In the genomic region with DNA sequence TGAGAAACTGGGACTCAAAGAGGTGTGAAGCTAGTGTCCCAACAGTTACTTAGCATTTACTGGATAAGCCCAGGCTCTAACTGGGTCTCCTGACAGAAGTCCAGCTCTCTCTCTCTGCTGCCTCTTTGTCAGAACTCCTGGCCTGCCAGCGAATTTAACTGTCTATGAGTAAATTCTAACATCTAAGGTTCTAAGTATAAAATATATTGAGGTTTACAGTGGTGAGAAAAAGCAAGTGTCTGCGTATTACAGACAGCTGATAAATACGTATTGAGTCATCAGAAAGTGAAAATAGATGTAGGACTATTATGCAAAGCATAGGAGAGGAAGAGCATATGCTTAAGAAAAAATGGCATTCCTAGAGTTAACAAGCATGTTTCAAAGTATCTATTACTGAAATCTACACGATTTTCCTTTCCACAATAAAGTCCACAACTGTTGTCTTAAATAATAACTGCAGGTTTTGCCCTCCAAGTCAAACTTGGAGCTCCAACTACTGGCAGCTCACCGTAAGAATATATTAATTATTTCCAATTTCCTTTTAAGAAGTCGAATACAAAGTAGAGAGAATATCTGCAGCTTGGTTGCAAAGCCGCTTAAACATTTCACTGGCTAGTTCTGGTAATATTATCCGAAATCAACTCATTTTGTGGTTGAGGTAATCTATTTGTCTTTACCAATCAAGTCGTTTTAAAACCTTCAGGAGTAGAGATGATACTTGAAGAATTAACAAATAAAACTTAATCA, we compare ENCODE assay signal across 8 cellular contexts. TPM values are rescaled to one million over a fixed set of nuclear protein-coding genes. Genes with fewer than 3 reads are reported as not detected.
DNase-seq lines count a peak whose midpoint lies in the region; ATAC-seq lines count a peak whose summit lies in the region.

No MANE protein-coding gene starts in this region.

- H3K9me3 Mint-ChIP-seq in activated CD8-positive, alpha-beta T cell treated with anti-CD3 and anti-CD28 coated beads, Interleukin-2, amount 10 ng/mL, durations not matched to agents 7 days and 5 days (ENCODE audit: insufficient read depth), result no peaks in the 10 kb centered on the region
- H3K9me3 Mint-ChIP-seq in immature natural killer cell, result peaks cover 0 to 2% (median 0%) of the 10 kb centered on the region in 6 donors

- H3K4me3 Mint-ChIP-seq in activated CD8-positive, alpha-beta T cell treated with anti-CD3 and anti-CD28 coated beads, Interleukin-2, amount 10 ng/mL, durations not matched to agents 7 days and 5 days, result peak overlapping the region; percentile 87
- peak overlapping the region; percentile 96 to 99 (median 98) for H3K4me3 Mint-ChIP-seq in immature natural killer cell

- POLR2A ChIA-PET in activated CD8-positive, alpha-beta T cell treated with anti-CD3 and anti-CD28 coated beads, Interleukin-2, amount 10 ng/mL, durations not matched to agents 7 days and 5 days (lab: Charles Lee), result interaction anchor here (0.6 to 3.5 kb wide), 3 partner anchors 214 to 252 kb away, joined by 3 to 21 read pairs (median 4); a partner anchor contains a TSS

- H3K27ac Mint-ChIP-seq in activated CD8-positive, alpha-beta T cell treated with anti-CD3 and anti-CD28 coated beads, Interleukin-2, amount 10 ng/mL, durations not matched to agents 7 days and 5 days, result no peak overlapping the region
- H3K27ac Mint-ChIP-seq in immature natural killer cell, result peak overlapping the region; percentile 89 to 98 (median 96)

- H3K27me3 Mint-ChIP-seq in activated CD8-positive, alpha-beta T cell treated with anti-CD3 and anti-CD28 coated beads, Interleukin-2, amount 10 ng/mL, durations not matched to agents 7 days and 5 days (ENCODE audit: low read depth), result peaks cover 12% of the 10 kb centered on the region
- peaks cover 17 to 27% (median 25%) of the 10 kb centered on the region in 3 donors for H3K27me3 Mint-ChIP-seq in immature natural killer cell (ENCODE audit: low read depth in 3 of 3)

- no peaks in the 10 kb centered on the region for H3K36me3 Mint-ChIP-seq in activated CD8-positive, alpha-beta T cell treated with anti-CD3 and anti-CD28 coated beads, Interleukin-2, amount 10 ng/mL, durations not matched to agents 7 days and 5 days (ENCODE audit: low read depth)
- peaks cover 0 to 11% (median 6%) of the 10 kb centered on the region in 3 donors for H3K36me3 Mint-ChIP-seq in immature natural killer cell

- DNase-seq in DMS 273 (lab: John Stamatoyannopoulos, UW; ENCODE audit: unreplicated experiment) (peak; percentile 24), DMS 273 treated with DMSO at 0.1 percent for 48 hours (lab: John Stamatoyannopoulos, UW) (no peak), immature natural killer cell (peak; percentile 42 to 59 (median 43)), stromal cell of bone marrow (ENCODE audit: low read depth) (peak; percentile 21), DMS79 treated with DMSO at 0.1 percent for 48 hours (lab: John Stamatoyannopoulos, UW) (no peak)
- DNase-seq in activated CD8-positive, alpha-beta T cell treated with anti-CD3 and anti-CD28 coated beads, Interleukin-2, amount 10 ng/mL, durations not matched to agents 7 days and 5 days, result no peak

- CTCF ChIA-PET in activated CD8-positive, alpha-beta T cell treated with anti-CD3 and anti-CD28 coated beads, Interleukin-2, amount 10 ng/mL, durations not matched to agents 7 days and 5 days (lab: Charles Lee), result interaction anchor here (0.6 to 6.6 kb wide), 22 partner anchors 8 to 333 kb away, joined by 3 to 80 read pairs (median 4); a partner anchor contains a TSS

- ATAC-seq in GM21360 (IDR thresholded peaks at IDR 0.05; ENCODE audit: unreplicated experiment) (peak; percentile 37), HG03571 (IDR thresholded peaks at IDR 0.05; ENCODE audit: unreplicated experiment) (peak; percentile 34)
- no peak for ATAC-seq in activated CD8-positive, alpha-beta T cell treated with anti-CD3 and anti-CD28 coated beads, Interleukin-2, amount 10 ng/mL, durations not matched to agents 7 days and 5 days

- peaks cover 26% of the 10 kb centered on the region for H3K4me1 Mint-ChIP-seq in activated CD8-positive, alpha-beta T cell treated with anti-CD3 and anti-CD28 coated beads, Interleukin-2, amount 10 ng/mL, durations not matched to agents 7 days and 5 days (ENCODE audit: low read depth)
- peaks cover 30 to 47% of the 10 kb centered on the region in 2 donors for H3K4me1 Mint-ChIP-seq in immature natural killer cell

RNA-seq across cellular contexts. Expression of a gene that starts 1.4 kb away (rescaled TPM):
- total RNA-seq in activated CD8-positive, alpha-beta T cell treated with anti-CD3 and anti-CD28 coated beads, Interleukin-2, amount 10 ng/mL, durations not matched to agents 7 days and 5 days, result 1 to 10 TPM; 6.2 to 6.5 TPM
- polyA plus RNA-seq in immature natural killer cell, result 100 to 1,000 TPM in 2 of 3 donors, 10 to 100 TPM in 1; 99.4 to 358 (median 227) TPM

Comparison
In these comparisons a context has a peak if more than half of its experiments do, and no peak if none do; other contexts are left out.
1. DNase-seq: peak in DMS 273 (single experiment), immature natural killer cell (3 of 3) and stromal cell of bone marrow (single experiment); none in DMS 273 treated with DMSO at 0.1 percent for 48 hours (single experiment), activated CD8-positive, alpha-beta T cell treated with anti-CD3 and anti-CD28 coated beads, Interleukin-2, amount 10 ng/mL, durations not matched to agents 7 days and 5 days (single experiment) and DMS79 treated with DMSO at 0.1 percent for 48 hours (single experiment).